29 cellular contexts compared by ENCODE assay signal in genomic region chr9:111531716-111532115, GRCh38.
"Had no signal": no experiment of that assay in that cellular context is flagged by ENCODE, and none has a peak within 500 bp of the region (broad histone marks: within the 10 kb centered on the region; RNA-seq: fewer than 3 reads in every experiment).

No MANE protein-coding gene starts in this region.

- H3K27me3 Mint-ChIP-seq: effector memory CD8-positive, alpha-beta T cell had no signal

- H3K4me3 ChIP-seq: colonic mucosa, coronary artery, esophagus muscularis mucosa, esophagus squamous epithelium, gastrocnemius medialis, gastroesophageal sphincter, heart left ventricle, heart right ventricle had no signal

- H3K27ac Mint-ChIP-seq: dendritic cell treated with granulocyte-macrophage colony-stimulating factor and Interleukin-4, amounts not matched to agents 40 ng/mL and 50 ng/mL, for 4 days; endodermal cell had no signal

- ATAC-seq: effector memory CD8-positive, alpha-beta T cell; esophagus mucosa; foreskin keratinocyte; gastrocnemius medialis; gastroesophageal sphincter; heart left ventricle; heart right ventricle had no signal

- H3K27ac ChIP-seq: colonic mucosa, coronary artery, dorsolateral prefrontal cortex, epithelial cell of prostate, esophagus muscularis mucosa, esophagus squamous epithelium, foreskin keratinocyte, gastrocnemius medialis, gastroesophageal sphincter, heart left ventricle, heart right ventricle had no signal

- H3K36me3 ChIP-seq: colonic mucosa had no signal

- FAIRE-seq: colon, endometrium, endothelial cell of umbilical vein, frontal cortex had no signal

- H3K27me3 ChIP-seq: colonic mucosa, dorsolateral prefrontal cortex, esophagus muscularis mucosa, foreskin keratinocyte, gastrocnemius medialis, gastroesophageal sphincter, heart left ventricle, heart right ventricle had no signal

- DNase-seq: colonic mucosa; cortex of kidney; dermis blood vessel endothelial cell; dorsolateral prefrontal cortex; effector CD4-positive, alpha-beta T cell; effector CD8-positive, alpha-beta T cell; effector memory CD4-positive, alpha-beta T cell; effector memory CD8-positive, alpha-beta T cell; endodermal cell; erythroblast; esophagus squamous epithelium; foreskin fibroblast; foreskin keratinocyte; foreskin melanocyte; gastrocnemius medialis; glutamatergic neuron; head of caudate nucleus; heart left ventricle; heart right ventricle had no signal

- H3K4me3 Mint-ChIP-seq: dendritic cell treated with granulocyte-macrophage colony-stimulating factor and Interleukin-4, amounts not matched to agents 40 ng/mL and 50 ng/mL, for 4 days; effector memory CD8-positive, alpha-beta T cell; endodermal cell had no signal

- H3K9me3 ChIP-seq: colonic mucosa, gastrocnemius medialis had no signal

- H3K4me1 ChIP-seq: colonic mucosa, foreskin keratinocyte, gastrocnemius medialis had no signal
